25 cellular contexts compared by ENCODE assay signal in genomic region chr7:6440381-6440780, GRCh38.
"Had no signal": no experiment of that assay in that cellular context is flagged by ENCODE, and none has a peak within 500 bp of the region (broad histone marks: within the 10 kb centered on the region; RNA-seq: fewer than 3 reads in every experiment).

No MANE protein-coding gene starts in this region.

- H3K27me3 ChIP-seq: esophagus squamous epithelium, gastroesophageal sphincter, heart left ventricle, neural progenitor cell had no signal

- FAIRE-seq: TTC549 had no signal

- H3K9me3 ChIP-seq: esophagus squamous epithelium, gastroesophageal sphincter, heart left ventricle, lower lobe of right lung, thoracic aorta had no signal

- H3K27ac Mint-ChIP-seq: activated CD4-positive, alpha-beta memory T cell treated with anti-CD3 and anti-CD28 coated beads for 36 hours; activated CD4-positive, alpha-beta T cell treated with anti-CD3 and anti-CD28 coated beads for 36 hours; activated T-cell treated with anti-CD3 and anti-CD28 coated beads, Interleukin-2, amount 50 U/mL, for 72 hours; endodermal cell; immature natural killer cell; neural progenitor cell; type B pancreatic cell had no signal

- H3K4me1 Mint-ChIP-seq: endodermal cell had no signal

- H3K4me3 ChIP-seq: coronary artery, esophagus squamous epithelium, gastroesophageal sphincter, heart left ventricle, lower lobe of right lung, neural progenitor cell, thoracic aorta had no signal

- ATAC-seq: activated CD4-positive, alpha-beta T cell treated with anti-CD3 and anti-CD28 coated beads for 36 hours; activated T-cell treated with anti-CD3 and anti-CD28 coated beads, Interleukin-2, amount 50 U/mL, for 72 hours; gastroesophageal sphincter; heart left ventricle; left lobe of liver; lower lobe of right lung; right cardiac atrium had no signal

- DNase-seq: activated CD4-positive, alpha-beta memory T cell treated with anti-CD3 and anti-CD28 coated beads for 36 hours; activated CD4-positive, alpha-beta T cell treated with anti-CD3 and anti-CD28 coated beads for 36 hours; activated effector memory CD4-positive, alpha-beta T cell treated with Interleukin-2 at 50 U/mL for 16 hours; activated naive CD8-positive, alpha-beta T cell treated with anti-CD3 and anti-CD28 coated beads for 36 hours; activated T-cell treated with anti-CD3 and anti-CD28 coated beads, Interleukin-2, amount 50 U/mL, for 72 hours; amniotic stem cell; cerebellar nuclear complex; endodermal cell; esophagus squamous epithelium; immature natural killer cell; mesendoderm; naive B cell; right cardiac atrium; stimulated activated CD4-positive, alpha-beta T cell treated with anti-CD3 and anti-CD28 coated beads, Interleukin-4, amount 100 ng/mL, for 24 hours; stimulated activated naive CD4-positive, alpha-beta T cell treated with Interleukin-2 at 50 U/mL for 16 hours; T-helper 1 cell had no signal

- H3K27ac ChIP-seq: coronary artery, esophagus squamous epithelium, gastroesophageal sphincter, heart left ventricle, lower lobe of right lung, neural progenitor cell, thoracic aorta had no signal

- H3K4me3 Mint-ChIP-seq: activated CD4-positive, alpha-beta memory T cell treated with anti-CD3 and anti-CD28 coated beads for 36 hours; activated CD4-positive, alpha-beta T cell treated with anti-CD3 and anti-CD28 coated beads for 36 hours; activated naive CD8-positive, alpha-beta T cell treated with anti-CD3 and anti-CD28 coated beads for 36 hours; activated T-cell treated with anti-CD3 and anti-CD28 coated beads, Interleukin-2, amount 50 U/mL, for 72 hours; endodermal cell; immature natural killer cell; neural progenitor cell; type B pancreatic cell had no signal

- H3K27me3 Mint-ChIP-seq: activated CD4-positive, alpha-beta memory T cell treated with anti-CD3 and anti-CD28 coated beads for 36 hours; activated CD4-positive, alpha-beta T cell treated with anti-CD3 and anti-CD28 coated beads for 36 hours; activated naive CD8-positive, alpha-beta T cell treated with anti-CD3 and anti-CD28 coated beads for 36 hours; naive B cell; type B pancreatic cell had no signal

- H3K9ac ChIP-seq: neural progenitor cell had no signal

- H3K9me3 Mint-ChIP-seq: activated CD4-positive, alpha-beta memory T cell treated with anti-CD3 and anti-CD28 coated beads for 36 hours; activated naive CD8-positive, alpha-beta T cell treated with anti-CD3 and anti-CD28 coated beads for 36 hours; activated T-cell treated with anti-CD3 and anti-CD28 coated beads, Interleukin-2, amount 50 U/mL, for 72 hours; endodermal cell; immature natural killer cell; naive B cell; neural progenitor cell; type B pancreatic cell had no signal

- H3K4me2 ChIP-seq: neural progenitor cell had no signal

- H2AFZ ChIP-seq: neural progenitor cell had no signal

- H3K36me3 ChIP-seq: thoracic aorta had no signal

- H3K4me1 ChIP-seq: neural progenitor cell had no signal
